1 cellular context compared by ENCODE assay signal in the genomic region with DNA sequence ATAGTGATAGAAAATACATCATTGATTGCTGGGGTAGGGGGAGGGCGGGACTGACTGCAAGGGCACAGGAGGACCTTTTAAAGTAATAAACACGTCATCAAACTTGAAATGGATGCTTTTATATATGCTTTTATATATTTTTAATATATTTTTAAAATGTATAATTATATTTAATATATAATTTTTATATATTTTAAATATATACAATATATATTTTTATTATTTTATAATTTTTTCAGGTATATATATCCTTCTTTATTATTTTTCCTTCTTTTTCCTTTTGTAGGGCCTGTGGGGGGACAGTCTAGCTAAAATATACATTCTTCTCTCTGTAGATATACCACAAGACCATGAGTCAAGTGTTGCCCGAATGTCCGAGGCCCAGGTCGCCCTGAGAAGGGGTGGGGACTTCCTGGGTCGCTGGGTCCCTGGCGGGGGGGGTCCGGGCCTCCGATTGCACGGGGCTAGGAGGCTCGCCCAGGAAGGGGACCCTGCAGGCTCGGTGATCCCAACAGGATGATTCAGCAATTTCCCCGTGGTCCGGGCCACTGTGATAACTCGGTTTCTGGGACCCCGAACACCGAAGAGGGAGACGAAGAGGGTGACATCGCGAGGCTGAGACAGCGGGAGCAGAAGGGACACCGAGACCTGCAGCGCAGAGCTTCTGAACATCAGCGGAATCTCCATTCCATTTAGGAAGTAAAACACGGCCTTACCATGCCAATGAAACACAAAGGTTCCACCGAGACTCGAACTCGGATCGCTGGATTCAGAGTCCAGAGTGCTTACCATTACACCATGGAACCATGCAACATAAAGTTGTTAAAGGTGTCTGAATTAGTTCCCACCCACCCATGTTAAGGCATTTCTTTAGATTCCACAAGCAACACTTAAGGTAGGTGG.
TF ChIP-seq lines count a peak whose summit lies in the region.

No MANE protein-coding gene starts in this region.

TF ChIP-seq in H1, 55 proteins besides CTCF, POLR2A, EP300 and RAD21 (continued from another document):
- TF ChIP-seq RBBP5 (IDR thresholded peaks at IDR 0.05; ENCODE audit: borderline replicate concordance, low read depth, low read length) (no peak), POLR2AphosphoS5 (IDR thresholded peaks at IDR 0.05; ENCODE audit: low read depth, low read length) (peak; percentile 68), BCL11A (IDR thresholded peaks at IDR 0.05; ENCODE audit: low read depth in 2 of 2, low read length in 2 of 2) (no peak), CBX8 (IDR thresholded peaks at IDR 0.05; ENCODE audit: borderline replicate concordance, low read depth, low read length) (no peak), JUN (IDR thresholded peaks at IDR 0.05; ENCODE audit: low read depth, low read length) (no peak), TAF1 (IDR thresholded peaks at IDR 0.05; ENCODE audit: low read depth, low read length) (no peak), MAFK (IDR thresholded peaks at IDR 0.05; ENCODE audit: low read depth, low read length) (peak; percentile 88), ASH2L (IDR thresholded peaks at IDR 0.05; ENCODE audit: low read length) (peak; percentile 35), SIN3A (conservative IDR thresholded peaks at IDR 0.05 in 1 of 2, IDR thresholded peaks at IDR 0.05 in 1 of 2; ENCODE audit: low read depth in 1 of 2, low read length in 2 of 2) (peak in 1 of 2 experiments; percentile 88; a peak in 2 of 4 replicates), HDAC2 (IDR thresholded peaks at IDR 0.05; ENCODE audit: borderline replicate concordance in 1 of 2, low read depth in 2 of 2, low read length in 2 of 2) (peak in 1 of 2 experiments; percentile 41; a peak in 1 of 4 replicates), CTBP2 (IDR thresholded peaks at IDR 0.05; ENCODE audit: borderline replicate concordance, insufficient read depth, insufficient read length, low read length) (no peak), SUZ12 (IDR thresholded peaks at IDR 0.05; ENCODE audit: low read length) (no peak), SP1 (IDR thresholded peaks at IDR 0.05; ENCODE audit: low read depth, low read length) (peak; percentile 35; the same call in 1 of the 2 replicates), HDAC6 (IDR thresholded peaks at IDR 0.05; ENCODE audit: low read depth, low read length) (no peak), GTF2F1 (IDR thresholded peaks at IDR 0.05; ENCODE audit: borderline replicate concordance, low read depth, low read length) (no peak), CHD1 (IDR thresholded peaks at IDR 0.05; ENCODE audit: low read depth, low read length) (no peak), TEAD4 (IDR thresholded peaks at IDR 0.05; ENCODE audit: low read depth, low read length) (peak; percentile 72), TCF12 (IDR thresholded peaks at IDR 0.05; ENCODE audit: low read depth, low read length) (no peak), TBP (IDR thresholded peaks at IDR 0.05; ENCODE audit: low read depth, low read length) (peak; percentile 99), CBX5 (IDR thresholded peaks at IDR 0.05; ENCODE audit: low read depth, low read length) (no peak), TAF7 (optimal IDR thresholded peaks at IDR 0.05; ENCODE audit: borderline replicate concordance, low read depth, low read length) (peak; percentile 69)
- TF ChIP-seq, protein P1, sequence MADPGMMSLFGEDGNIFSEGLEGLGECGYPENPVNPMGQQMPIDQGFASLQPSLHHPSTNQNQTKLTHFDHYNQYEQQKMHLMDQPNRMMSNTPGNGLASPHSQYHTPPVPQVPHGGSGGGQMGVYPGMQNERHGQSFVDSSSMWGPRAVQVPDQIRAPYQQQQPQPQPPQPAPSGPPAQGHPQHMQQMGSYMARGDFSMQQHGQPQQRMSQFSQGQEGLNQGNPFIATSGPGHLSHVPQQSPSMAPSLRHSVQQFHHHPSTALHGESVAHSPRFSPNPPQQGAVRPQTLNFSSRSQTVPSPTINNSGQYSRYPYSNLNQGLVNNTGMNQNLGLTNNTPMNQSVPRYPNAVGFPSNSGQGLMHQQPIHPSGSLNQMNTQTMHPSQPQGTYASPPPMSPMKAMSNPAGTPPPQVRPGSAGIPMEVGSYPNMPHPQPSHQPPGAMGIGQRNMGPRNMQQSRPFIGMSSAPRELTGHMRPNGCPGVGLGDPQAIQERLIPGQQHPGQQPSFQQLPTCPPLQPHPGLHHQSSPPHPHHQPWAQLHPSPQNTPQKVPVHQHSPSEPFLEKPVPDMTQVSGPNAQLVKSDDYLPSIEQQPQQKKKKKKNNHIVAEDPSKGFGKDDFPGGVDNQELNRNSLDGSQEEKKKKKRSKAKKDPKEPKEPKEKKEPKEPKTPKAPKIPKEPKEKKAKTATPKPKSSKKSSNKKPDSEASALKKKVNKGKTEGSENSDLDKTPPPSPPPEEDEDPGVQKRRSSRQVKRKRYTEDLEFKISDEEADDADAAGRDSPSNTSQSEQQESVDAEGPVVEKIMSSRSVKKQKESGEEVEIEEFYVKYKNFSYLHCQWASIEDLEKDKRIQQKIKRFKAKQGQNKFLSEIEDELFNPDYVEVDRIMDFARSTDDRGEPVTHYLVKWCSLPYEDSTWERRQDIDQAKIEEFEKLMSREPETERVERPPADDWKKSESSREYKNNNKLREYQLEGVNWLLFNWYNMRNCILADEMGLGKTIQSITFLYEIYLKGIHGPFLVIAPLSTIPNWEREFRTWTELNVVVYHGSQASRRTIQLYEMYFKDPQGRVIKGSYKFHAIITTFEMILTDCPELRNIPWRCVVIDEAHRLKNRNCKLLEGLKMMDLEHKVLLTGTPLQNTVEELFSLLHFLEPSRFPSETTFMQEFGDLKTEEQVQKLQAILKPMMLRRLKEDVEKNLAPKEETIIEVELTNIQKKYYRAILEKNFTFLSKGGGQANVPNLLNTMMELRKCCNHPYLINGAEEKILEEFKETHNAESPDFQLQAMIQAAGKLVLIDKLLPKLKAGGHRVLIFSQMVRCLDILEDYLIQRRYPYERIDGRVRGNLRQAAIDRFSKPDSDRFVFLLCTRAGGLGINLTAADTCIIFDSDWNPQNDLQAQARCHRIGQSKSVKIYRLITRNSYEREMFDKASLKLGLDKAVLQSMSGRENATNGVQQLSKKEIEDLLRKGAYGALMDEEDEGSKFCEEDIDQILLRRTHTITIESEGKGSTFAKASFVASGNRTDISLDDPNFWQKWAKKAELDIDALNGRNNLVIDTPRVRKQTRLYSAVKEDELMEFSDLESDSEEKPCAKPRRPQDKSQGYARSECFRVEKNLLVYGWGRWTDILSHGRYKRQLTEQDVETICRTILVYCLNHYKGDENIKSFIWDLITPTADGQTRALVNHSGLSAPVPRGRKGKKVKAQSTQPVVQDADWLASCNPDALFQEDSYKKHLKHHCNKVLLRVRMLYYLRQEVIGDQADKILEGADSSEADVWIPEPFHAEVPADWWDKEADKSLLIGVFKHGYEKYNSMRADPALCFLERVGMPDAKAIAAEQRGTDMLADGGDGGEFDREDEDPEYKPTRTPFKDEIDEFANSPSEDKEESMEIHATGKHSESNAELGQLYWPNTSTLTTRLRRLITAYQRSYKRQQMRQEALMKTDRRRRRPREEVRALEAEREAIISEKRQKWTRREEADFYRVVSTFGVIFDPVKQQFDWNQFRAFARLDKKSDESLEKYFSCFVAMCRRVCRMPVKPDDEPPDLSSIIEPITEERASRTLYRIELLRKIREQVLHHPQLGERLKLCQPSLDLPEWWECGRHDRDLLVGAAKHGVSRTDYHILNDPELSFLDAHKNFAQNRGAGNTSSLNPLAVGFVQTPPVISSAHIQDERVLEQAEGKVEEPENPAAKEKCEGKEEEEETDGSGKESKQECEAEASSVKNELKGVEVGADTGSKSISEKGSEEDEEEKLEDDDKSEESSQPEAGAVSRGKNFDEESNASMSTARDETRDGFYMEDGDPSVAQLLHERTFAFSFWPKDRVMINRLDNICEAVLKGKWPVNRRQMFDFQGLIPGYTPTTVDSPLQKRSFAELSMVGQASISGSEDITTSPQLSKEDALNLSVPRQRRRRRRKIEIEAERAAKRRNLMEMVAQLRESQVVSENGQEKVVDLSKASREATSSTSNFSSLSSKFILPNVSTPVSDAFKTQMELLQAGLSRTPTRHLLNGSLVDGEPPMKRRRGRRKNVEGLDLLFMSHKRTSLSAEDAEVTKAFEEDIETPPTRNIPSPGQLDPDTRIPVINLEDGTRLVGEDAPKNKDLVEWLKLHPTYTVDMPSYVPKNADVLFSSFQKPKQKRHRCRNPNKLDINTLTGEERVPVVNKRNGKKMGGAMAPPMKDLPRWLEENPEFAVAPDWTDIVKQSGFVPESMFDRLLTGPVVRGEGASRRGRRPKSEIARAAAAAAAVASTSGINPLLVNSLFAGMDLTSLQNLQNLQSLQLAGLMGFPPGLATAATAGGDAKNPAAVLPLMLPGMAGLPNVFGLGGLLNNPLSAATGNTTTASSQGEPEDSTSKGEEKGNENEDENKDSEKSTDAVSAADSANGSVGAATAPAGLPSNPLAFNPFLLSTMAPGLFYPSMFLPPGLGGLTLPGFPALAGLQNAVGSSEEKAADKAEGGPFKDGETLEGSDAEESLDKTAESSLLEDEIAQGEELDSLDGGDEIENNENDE (IDR thresholded peaks at IDR 0.05; ENCODE audit: insufficient replicate concordance, low read length) = no peak
- TF ChIP-seq, protein P2, sequence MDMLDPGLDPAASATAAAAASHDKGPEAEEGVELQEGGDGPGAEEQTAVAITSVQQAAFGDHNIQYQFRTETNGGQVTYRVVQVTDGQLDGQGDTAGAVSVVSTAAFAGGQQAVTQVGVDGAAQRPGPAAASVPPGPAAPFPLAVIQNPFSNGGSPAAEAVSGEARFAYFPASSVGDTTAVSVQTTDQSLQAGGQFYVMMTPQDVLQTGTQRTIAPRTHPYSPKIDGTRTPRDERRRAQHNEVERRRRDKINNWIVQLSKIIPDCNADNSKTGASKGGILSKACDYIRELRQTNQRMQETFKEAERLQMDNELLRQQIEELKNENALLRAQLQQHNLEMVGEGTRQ (IDR thresholded peaks at IDR 0.05; ENCODE audit: low read length) = 0 out of 2 replicates have a peak, but pooled peaks have one; percentile 13
